In genomic region chr11:10314199-10315072, GRCh38 we compare ENCODE assay signal across 8 cellular contexts. TPM values are rescaled to one million over a fixed set of nuclear protein-coding genes. Genes with fewer than 3 reads are reported as not detected.
A peak's percentile ranks its signal among the peaks of the same experiment; 100 is the strongest.
DNase-seq lines count a peak whose midpoint lies in the region; ATAC-seq and TF ChIP-seq lines count a peak whose summit lies in the region.

No MANE protein-coding gene starts in this region.

- no TSS peak for BruUV-seq in MCF 10A (replicated peaks; lab: Mats Ljungman, UMichigan)

- TF ChIP-seq CTCF in MCF 10A (IDR thresholded peaks at IDR 0.05; ENCODE audit: unreplicated experiment) (no peak), breast epithelium (IDR thresholded peaks at IDR 0.05) (no peak), body of pancreas (IDR thresholded peaks at IDR 0.05) (no peak)

- H3K4me3 ChIP-seq in breast epithelium (no peak overlapping the region), body of pancreas (no peak overlapping the region)

- H3K4me3 Mint-ChIP-seq in MCF 10A (ENCODE audit: unreplicated experiment), result no peak overlapping the region
- H3K4me3 Mint-ChIP-seq in naive B cell, result peak overlapping the region in 2 of 8 donors; percentile 56 to 61

- H3K27me3 Mint-ChIP-seq in MCF 10A (ENCODE audit: insufficient read depth, unreplicated experiment) (no peaks in the 10 kb centered on the region), naive B cell (peaks cover 0 to 4% (median 0%) of the 10 kb centered on the region in 3 donors)

- CTCF ChIA-PET in MCF 10A (lab: Yijun Ruan, JAX), result interaction anchor here (0.5 to 1.7 kb wide), 5 partner anchors 10 to 555 kb away, joined by 3 to 8 read pairs (median 5); no protein-coding TSS in a partner anchor

- ATAC-seq in HG02571 (IDR thresholded peaks at IDR 0.05; ENCODE audit: unreplicated experiment) (peak; percentile 55), body of pancreas (peak; percentile 72), naive B cell (ENCODE audit: low read depth in 2 of 2) (peak; percentile 82 to 86)

- H3K4me1 Mint-ChIP-seq in MCF 10A (ENCODE audit: insufficient read depth, unreplicated experiment) (peaks cover 25% of the 10 kb centered on the region), naive B cell (peaks cover 25 to 31% (median 29%) of the 10 kb centered on the region in 3 donors)

- H3K36me3 ChIP-seq in breast epithelium (no peaks in the 10 kb centered on the region), body of pancreas (replicated peaks in 1 of 2; ENCODE audit: insufficient read depth in 1 of 2, low read depth in 2 of 2) (no peaks in the 10 kb centered on the region)

- POLR2A ChIA-PET in MCF 10A (lab: Yijun Ruan, JAX), result interaction anchor here (0.6 to 2.9 kb wide), 3 partner anchors 11 to 748 kb away, joined by 5 to 17 read pairs (median 7); partner anchors contain the start of gene ADM

- intact Hi-C loops in MCF 10A (cut with micrococcal nuclease), result no loop called here
- intact Hi-C loops in breast epithelium (cut with DNase I; ENCODE audit: low total_unique reads), result no loop called here
- intact Hi-C loops in body of pancreas (cut with DNase I), result loop anchor here (10.0 kb wide), 1 partner anchor 550 kb away; no protein-coding TSS in a partner anchor

- H3K4me1 ChIP-seq in breast epithelium (no peaks in the 10 kb centered on the region), body of pancreas (peaks cover 9% of the 10 kb centered on the region)

- DNase-seq in MCF 10A (ENCODE audit: unreplicated experiment) (peak; percentile 70), breast epithelium (ENCODE audit: low spot score in 2 of 2) (no peak), NCI-H1436 (lab: John Stamatoyannopoulos, UW) (peak; percentile 12), body of pancreas (peak in 1 of 4 donors; percentile 61), naive B cell (peak; percentile 75), GF-D8 (lab: John Stamatoyannopoulos, UW) (no peak), occipital lobe (lab: John Stamatoyannopoulos, UW) (no peak)

- no peaks in the 10 kb centered on the region for H3K27me3 ChIP-seq in breast epithelium
- no peaks in the 10 kb centered on the region for H3K27me3 ChIP-seq in body of pancreas

- TF ChIP-seq POLR2A in breast epithelium (IDR thresholded peaks at IDR 0.05) (no peak), body of pancreas (IDR thresholded peaks at IDR 0.05) (no peak)

- no peaks in the 10 kb centered on the region for H3K9me3 ChIP-seq in breast epithelium
- H3K9me3 ChIP-seq in body of pancreas, result no peaks in the 10 kb centered on the region

- H3K27ac Mint-ChIP-seq in MCF 10A (ENCODE audit: low read depth, unreplicated experiment) (no peak overlapping the region), naive B cell (peak overlapping the region in 2 of 6 donors; percentile 12 to 35)

- H3K9me3 Mint-ChIP-seq in MCF 10A (ENCODE audit: unreplicated experiment), result no peaks in the 10 kb centered on the region
- H3K9me3 Mint-ChIP-seq in naive B cell, result no peaks in the 10 kb centered on the region

- no peak overlapping the region for H3K27ac ChIP-seq in breast epithelium
- H3K27ac ChIP-seq in body of pancreas, result no peak overlapping the region

- WGBS in body of pancreas, 2 donors, result 52 to 61% methylated on average over 8 of the region's 8 CpGs

- peaks cover 4% of the 10 kb centered on the region for H3K36me3 Mint-ChIP-seq in MCF 10A (ENCODE audit: insufficient read depth, unreplicated experiment)
- no peaks in the 10 kb centered on the region for H3K36me3 Mint-ChIP-seq in naive B cell

RNA-seq across cellular contexts. Expression of gene ADM, which starts 9.6 kb away (rescaled TPM):
- 8.7 and 10.6 TPM in 2 replicates for total RNA-seq in MCF 10A (2022)
- 100 to 1,000 TPM in 2 of 3 donors, 10 to 100 TPM in 1; 77.1 to 279 (median 252) TPM for total RNA-seq in breast epithelium
- total RNA-seq in body of pancreas, result 10 to 100 TPM; 52.7 to 85.4 TPM
- 1 to 10 TPM in 1 of 6 donors, under 1 TPM in 1, not detected in 4; 0.19 to 1.9 TPM for polyA plus RNA-seq in naive B cell (ENCODE audit: low read depth in 6 of 6)
- 14.7 TPM for total RNA-seq in occipital lobe

RNA-seq across cellular contexts. Expression of gene SBF2, which starts 20.4 kb away (rescaled TPM):
- 28.3 and 28.7 TPM in 2 replicates for total RNA-seq in MCF 10A (2022)
- total RNA-seq in breast epithelium, result 10 to 100 TPM; 74.8 to 91.9 (median 88.2) TPM
- total RNA-seq in body of pancreas, result 10 to 100 TPM; 23.6 to 38.9 TPM
- polyA plus RNA-seq in naive B cell (ENCODE audit: low read depth in 6 of 6), result 1 to 10 TPM; 2.4 to 8.5 (median 3.1) TPM
- total RNA-seq in occipital lobe, result 132 TPM

Comparison
In these comparisons a context has a peak if more than half of its experiments do, and no peak if none do; other contexts are left out.
1. DNase-seq: peak in MCF 10A (single experiment), NCI-H1436 (single experiment) and naive B cell (single experiment); none in breast epithelium (0 of 2), GF-D8 (single experiment) and occipital lobe (single experiment).
2. Peak in every context shown above with its lines, with median percentiles within 50 percentile points of each other: ATAC-seq.